Comparison of ENCODE assay signal across 25 cellular contexts in the genomic region with DNA sequence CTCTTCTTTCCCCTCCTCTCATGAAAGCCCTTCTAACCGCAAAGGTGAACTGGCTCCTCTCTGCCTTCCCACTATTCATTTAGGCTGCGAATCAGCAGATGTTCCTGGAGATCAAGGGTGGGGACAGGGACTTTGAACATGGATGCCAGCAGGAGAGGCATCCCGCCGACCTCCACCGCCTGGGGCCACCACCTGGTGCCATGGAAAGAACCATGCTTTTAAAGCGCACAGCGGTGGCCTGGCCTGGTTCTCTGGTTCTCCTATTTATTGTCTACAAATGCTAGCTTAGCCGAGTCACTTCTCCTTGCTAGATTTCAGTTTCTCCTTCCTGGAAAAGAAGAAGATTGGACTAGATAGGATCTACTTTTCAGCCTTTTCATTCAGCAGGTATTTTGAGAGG. TPM values are rescaled to one million over a fixed set of nuclear protein-coding genes. Genes with fewer than 3 reads are reported as not detected.
"Had no signal": no experiment of that assay in that cellular context is flagged by ENCODE, and none has a peak within 500 bp of the region (broad histone marks: within the 10 kb centered on the region; RNA-seq: fewer than 3 reads in every experiment).

No MANE protein-coding gene starts in this region.

- H3K4me3 ChIP-seq: adrenal gland, K562, Peyer's patch had no signal

- H3K27ac ChIP-seq: adrenal gland, Peyer's patch, RWPE1, VCaP had no signal

- ATAC-seq: activated CD8-positive, alpha-beta T cell treated with anti-CD3 and anti-CD28 coated beads for 36 hours; activated T-cell treated with anti-CD3 and anti-CD28 coated beads, Interleukin-2, amount 50 U/mL, for 72 hours; T-helper 17 cell had no signal

- H3K27me3 ChIP-seq: adrenal gland, Peyer's patch had no signal

- H3K4me1 ChIP-seq: adrenal gland had no signal

- DNase-seq: activated CD4-positive, CD25-positive, alpha-beta regulatory T cell; activated CD8-positive, alpha-beta memory T cell treated with anti-CD3 and anti-CD28 coated beads, Interleukin-2, amount 50 U/mL, for 4 hours; activated CD8-positive, alpha-beta T cell treated with anti-CD3 and anti-CD28 coated beads for 36 hours; activated naive CD4-positive, alpha-beta T cell treated with anti-CD3 and anti-CD28 coated beads, Interleukin-2, amount 50 U/mL, for 16 hours; activated naive CD8-positive, alpha-beta T cell treated with anti-CD3 and anti-CD28 coated beads, Interleukin-2, amount 10 ng/mL, durations not matched to agents 7 days and 5 days; activated T-cell treated with anti-CD3 and anti-CD28 coated beads, Interleukin-2, amount 50 U/mL, for 72 hours; adrenal gland; anterior cingulate cortex; cerebellar nuclear complex; Karpas-422; NCI-H1092 treated with DMSO at 0.1 percent for 48 hours; NCI-H1417 treated with DMSO at 0.1 percent for 48 hours; NCI-H187; NCI-H2081; NCI-H526; NCI-H82; NK-92 treated with Interleukin-12 subunit alpha and Interleukin-12 subunit beta, amount 100 ng/mL, for 24 hours; Peyer's patch; SHP77; T-helper 17 cell; T-helper 9 cell had no signal

- H3K36me3 ChIP-seq: adrenal gland, Peyer's patch had no signal

- H3K9me3 ChIP-seq: adrenal gland, Peyer's patch had no signal

RNA-seq across cellular contexts. Expression of gene KCNMA1, which starts 43.2 kb away (rescaled TPM):
- total RNA-seq: SK-MEL-5 had no signal
